Comparison of ENCODE assay signal across 10 cellular contexts in genomic region chr10:4033341-4033896, GRCh38.
DNase-seq lines count a peak whose midpoint lies in the region; ATAC-seq lines count a peak whose summit lies in the region.
"Had no signal": no experiment of that assay in that cellular context is flagged by ENCODE, and none has a peak within 500 bp of the region (broad histone marks: within the 10 kb centered on the region; RNA-seq: fewer than 3 reads in every experiment).

No MANE protein-coding gene starts in this region.

- POLR2A ChIA-PET in activated CD4-positive, alpha-beta T cell treated with anti-CD3 and anti-CD28 coated beads, Interleukin-2, amount 10 ng/mL, durations not matched to agents 7 days and 5 days (lab: Charles Lee) = no interaction called here

- ATAC-seq in HG02610 (IDR thresholded peaks at IDR 0.05; ENCODE audit: unreplicated experiment) = peak; percentile 86
- ATAC-seq in stimulated activated effector memory CD8-positive, alpha-beta T cell treated with anti-CD3 and anti-CD28 coated beads, Interleukin-12 subunit alpha, Interleukin-12 subunit beta, amount 100 ng/mL, for 72 hours = peak; percentile 95

- H3K4me1 Mint-ChIP-seq in activated CD4-positive, alpha-beta T cell treated with anti-CD3 and anti-CD28 coated beads, Interleukin-2, amount 10 ng/mL, durations not matched to agents 7 days and 5 days = peaks cover 38% of the 10 kb centered on the region
- H3K4me1 Mint-ChIP-seq in stimulated activated effector memory CD8-positive, alpha-beta T cell treated with anti-CD3 and anti-CD28 coated beads, Interleukin-12 subunit alpha, Interleukin-12 subunit beta, amount 100 ng/mL, for 72 hours = peaks cover 30% of the 10 kb centered on the region

- CTCF ChIA-PET in activated CD4-positive, alpha-beta T cell treated with anti-CD3 and anti-CD28 coated beads, Interleukin-2, amount 10 ng/mL, durations not matched to agents 7 days and 5 days (lab: Charles Lee) = no interaction called here

- H3K9me3 Mint-ChIP-seq in activated CD4-positive, alpha-beta T cell treated with anti-CD3 and anti-CD28 coated beads, Interleukin-2, amount 10 ng/mL, durations not matched to agents 7 days and 5 days = no peaks in the 10 kb centered on the region
- no peaks in the 10 kb centered on the region for H3K9me3 Mint-ChIP-seq in stimulated activated effector memory CD8-positive, alpha-beta T cell treated with anti-CD3 and anti-CD28 coated beads, Interleukin-12 subunit alpha, Interleukin-12 subunit beta, amount 100 ng/mL, for 72 hours

- no peaks in the 10 kb centered on the region for H3K27me3 Mint-ChIP-seq in activated CD4-positive, alpha-beta T cell treated with anti-CD3 and anti-CD28 coated beads, Interleukin-2, amount 10 ng/mL, durations not matched to agents 7 days and 5 days

- H3K36me3 Mint-ChIP-seq in activated CD4-positive, alpha-beta T cell treated with anti-CD3 and anti-CD28 coated beads, Interleukin-2, amount 10 ng/mL, durations not matched to agents 7 days and 5 days (ENCODE audit: low read depth) = no peaks in the 10 kb centered on the region
- no peaks in the 10 kb centered on the region for H3K36me3 Mint-ChIP-seq in stimulated activated effector memory CD8-positive, alpha-beta T cell treated with anti-CD3 and anti-CD28 coated beads, Interleukin-12 subunit alpha, Interleukin-12 subunit beta, amount 100 ng/mL, for 72 hours

- H3K4me3 Mint-ChIP-seq in activated CD4-positive, alpha-beta T cell treated with anti-CD3 and anti-CD28 coated beads, Interleukin-2, amount 10 ng/mL, durations not matched to agents 7 days and 5 days = peak overlapping the region; percentile 35
- peak overlapping the region; percentile 39 for H3K4me3 Mint-ChIP-seq in stimulated activated effector memory CD8-positive, alpha-beta T cell treated with anti-CD3 and anti-CD28 coated beads, Interleukin-12 subunit alpha, Interleukin-12 subunit beta, amount 100 ng/mL, for 72 hours

- DNase-seq in activated CD4-positive, alpha-beta T cell treated with anti-CD3 and anti-CD28 coated beads, Interleukin-2, amount 10 ng/mL, durations not matched to agents 7 days and 5 days = peak; percentile 14
- DNase-seq in activated CD4-positive, alpha-beta T cell treated with anti-CD3 and anti-CD28 coated beads for 4 hours = no peak
- DNase-seq in M059J (ENCODE audit: low read depth) (peak; percentile 27), NCI-H2171 (lab: John Stamatoyannopoulos, UW) (no peak), NCI-H128 (lab: John Stamatoyannopoulos, UW; ENCODE audit: unreplicated experiment) (no peak), NCI-H1694 treated with DMSO at 0.1 percent for 48 hours (lab: John Stamatoyannopoulos, UW) (no peak)
- peak in 1 of 2 donors; percentile 61 for DNase-seq in stimulated activated effector memory CD8-positive, alpha-beta T cell treated with anti-CD3 and anti-CD28 coated beads, Interleukin-12 subunit alpha, Interleukin-12 subunit beta, amount 100 ng/mL, for 72 hours (ENCODE audit: low spot score in 2 of 2)
- DNase-seq: GM23248, NCI-H1436 treated with DMSO at 0.1 percent for 48 hours had no signal

- H3K27ac Mint-ChIP-seq in activated CD4-positive, alpha-beta T cell treated with anti-CD3 and anti-CD28 coated beads, Interleukin-2, amount 10 ng/mL, durations not matched to agents 7 days and 5 days = peak overlapping the region; percentile 93
- H3K27ac Mint-ChIP-seq in stimulated activated effector memory CD8-positive, alpha-beta T cell treated with anti-CD3 and anti-CD28 coated beads, Interleukin-12 subunit alpha, Interleukin-12 subunit beta, amount 100 ng/mL, for 72 hours = peak overlapping the region; percentile 75

Comparison
In these comparisons a context has a peak if more than half of its experiments do, and no peak if none do; other contexts are left out.
1. DNase-seq: peak in activated CD4-positive, alpha-beta T cell treated with anti-CD3 and anti-CD28 coated beads, Interleukin-2, amount 10 ng/mL, durations not matched to agents 7 days and 5 days (single experiment) and M059J (single experiment); none in activated CD4-positive, alpha-beta T cell treated with anti-CD3 and anti-CD28 coated beads for 4 hours (0 of 2), NCI-H2171 (single experiment), NCI-H128 (single experiment) and NCI-H1694 treated with DMSO at 0.1 percent for 48 hours (single experiment).